ENCODE assay signal across 21 cellular contexts in genomic region chr3:109548192-109548938, GRCh38.
DNase-seq lines count a peak whose midpoint lies in the region; ATAC-seq and TF ChIP-seq lines count a peak whose summit lies in the region.
"Had no signal": no experiment of that assay in that cellular context is flagged by ENCODE, and none has a peak within 500 bp of the region (broad histone marks: within the 10 kb centered on the region; RNA-seq: fewer than 3 reads in every experiment).

No MANE protein-coding gene starts in this region.

- H3K27me3 ChIP-seq in RWPE2 (ENCODE audit: insufficient read depth, poor library complexity, severe bottlenecking) (no peaks in the 10 kb centered on the region), foreskin keratinocyte (no peaks in the 10 kb centered on the region)
- H3K27me3 ChIP-seq: BLaER1, upper lobe of right lung had no signal

- TF ChIP-seq CTCF in RWPE2 (IDR thresholded peaks at IDR 0.05; ENCODE audit: poor library complexity, severe bottlenecking): no peak
- no peak for TF ChIP-seq CTCF in foreskin keratinocyte (conservative IDR thresholded peaks at IDR 0.05)

- peak; percentile 94 for ATAC-seq in RWPE2 (ENCODE audit: low read depth)
- peak; percentile 89 for ATAC-seq in foreskin keratinocyte
- no peak for ATAC-seq in HG03342 (IDR thresholded peaks at IDR 0.05; ENCODE audit: unreplicated experiment)
- no peak for ATAC-seq in GM19452 (IDR thresholded peaks at IDR 0.05; ENCODE audit: unreplicated experiment)
- ATAC-seq: activated naive CD4-positive, alpha-beta T cell treated with anti-CD3 and anti-CD28 coated beads, Interleukin-2, amount 50 U/mL, for 72 hours; GM12878; HCT116; upper lobe of right lung had no signal

- no peak overlapping the region for H3K4me3 ChIP-seq in RWPE2 (ENCODE audit: severe bottlenecking)
- H3K4me3 ChIP-seq: BLaER1, GM12878, prostate gland, SK-N-MC, upper lobe of right lung had no signal

- peak; percentile 1 for DNase-seq in COLO668 (lab: John Stamatoyannopoulos, UW; ENCODE audit: unreplicated experiment)
- peak; percentile 12 for DNase-seq in HPDE6-E6E7 (ENCODE audit: extremely low spot score)
- DNase-seq in RWPE2 (ENCODE audit: low spot score): no peak
- DNase-seq in foreskin keratinocyte: peak; percentile 87 to 92
- DNase-seq in midbrain (lab: John Stamatoyannopoulos, UW): no peak
- DNase-seq in NCI-H1694 (lab: John Stamatoyannopoulos, UW): no peak
- DNase-seq: activated CD4-positive, CD25-positive, alpha-beta regulatory T cell treated with anti-CD3 and anti-CD28 coated beads, Interleukin-2, amount 50 U/mL, for 72 hours; erythroblast; GF-D8; mesenchymal stem cell; NCI-H187 treated with DMSO at 0.1 percent for 48 hours; stimulated activated CD4-positive, alpha-beta T cell treated with anti-CD3 and anti-CD28 coated beads, Interleukin-4, amount 100 ng/mL, for 24 hours; upper lobe of right lung had no signal

- peaks cover 16% of the 10 kb centered on the region for H3K4me1 ChIP-seq in RWPE2 (ENCODE audit: insufficient read depth, poor library complexity, severe bottlenecking)
- H3K4me1 ChIP-seq in foreskin keratinocyte: peaks cover 12% of the 10 kb centered on the region
- H3K4me1 ChIP-seq: BLaER1, prostate gland, upper lobe of right lung had no signal

- no peaks in the 10 kb centered on the region for H3K36me3 ChIP-seq in RWPE2 (ENCODE audit: low read depth)
- H3K36me3 ChIP-seq: BLaER1, prostate gland, upper lobe of right lung had no signal

- H3K9me3 ChIP-seq in RWPE2 (ENCODE audit: severe bottlenecking): no peaks in the 10 kb centered on the region
- H3K9me3 ChIP-seq: BLaER1, prostate gland, upper lobe of right lung had no signal

- H3K27ac ChIP-seq in RWPE2 (ENCODE audit: poor library complexity, severe bottlenecking) (no peak overlapping the region), foreskin keratinocyte (no peak overlapping the region)
- H3K27ac ChIP-seq: BLaER1, prostate gland, SK-N-MC, upper lobe of right lung had no signal

Comparison
In these comparisons a context has a peak if more than half of its experiments do, and no peak if none do; other contexts are left out.
1. DNase-seq: peak in COLO668 (single experiment), HPDE6-E6E7 (single experiment) and foreskin keratinocyte (2 of 2); none in RWPE2 (single experiment), midbrain (single experiment) and NCI-H1694 (single experiment).
2. ATAC-seq: peak in RWPE2 (single experiment) and foreskin keratinocyte (single experiment); none in HG03342 (single experiment) and GM19452 (single experiment).